Comparison of ENCODE assay signal across 8 cellular contexts in genomic region chr22:19179472-19180048, GRCh38.
DNase-seq lines count a peak whose midpoint lies in the region; ATAC-seq and TF ChIP-seq lines count a peak whose summit lies in the region.

No MANE protein-coding gene starts in this region.

- in situ Hi-C loops in T47D (cut with HindIII; ENCODE audit: low pct_unique_long_range_greater_than_20kb, low sequenced_read_pairs) = no loop called here

- H3K36me3 ChIP-seq in RWPE2 (ENCODE audit: low read depth) = peaks cover 21% of the 10 kb centered on the region
- H3K36me3 ChIP-seq in iPS-18a (ENCODE audit: control insufficient read depth, low read depth, low read length) = peaks cover 4% of the 10 kb centered on the region

- peak overlapping the region; percentile 64 for H3K9ac ChIP-seq in iPS-18a (ENCODE audit: low read length)

- ATAC-seq in GM19438 (IDR thresholded peaks at IDR 0.05; ENCODE audit: low read depth, unreplicated experiment) (peak; percentile 40), RWPE2 (ENCODE audit: low read depth) (peak; percentile 39)

- H3K9me3 ChIP-seq in RWPE2 (ENCODE audit: severe bottlenecking) (no peaks in the 10 kb centered on the region), iPS-18a (ENCODE audit: control insufficient read depth, low read depth, low read length) (no peaks in the 10 kb centered on the region)

- H3K27me3 ChIP-seq in RWPE2 (ENCODE audit: insufficient read depth, poor library complexity, severe bottlenecking) (no peaks in the 10 kb centered on the region), iPS-18a (ENCODE audit: control insufficient read depth, insufficient read depth, low read length) (no peaks in the 10 kb centered on the region)

- H3K4me3 ChIP-seq in RWPE2 (ENCODE audit: severe bottlenecking) (peak overlapping the region; percentile 98), iPS-18a (ENCODE audit: low read length) (peak overlapping the region; percentile 82), retinal pigment epithelial cell (ENCODE audit: low read length) (peak overlapping the region; percentile 56)

- peak; percentile 78 for DNase-seq in COLO829 (ENCODE audit: low spot score)
- no peak for DNase-seq in RWPE2 (ENCODE audit: low spot score)
- peak; percentile 37 to 82 for DNase-seq in T47D (ENCODE audit: low read depth in 1 of 2, low spot score in 1 of 2)
- peak; percentile 51 for DNase-seq in retinal pigment epithelial cell (ENCODE audit: low read depth)
- no peak for DNase-seq in OCI-M2 (lab: John Stamatoyannopoulos, UW; ENCODE audit: unreplicated experiment)

- peak; percentile 76 for TF ChIP-seq CTCF in LNCAP (IDR thresholded peaks at IDR 0.05)
- TF ChIP-seq CTCF in RWPE2 (IDR thresholded peaks at IDR 0.05; ENCODE audit: poor library complexity, severe bottlenecking) = peak; percentile 75
- peak; percentile 77 for TF ChIP-seq CTCF in retinal pigment epithelial cell (conservative IDR thresholded peaks at IDR 0.05; ENCODE audit: low read depth, low read length)

- peak overlapping the region; percentile 73 for H3K27ac ChIP-seq in RWPE2 (ENCODE audit: poor library complexity, severe bottlenecking)
- H3K27ac ChIP-seq in iPS-18a (ENCODE audit: low read length) = no peak overlapping the region

- H3K4me1 ChIP-seq in RWPE2 (ENCODE audit: insufficient read depth, poor library complexity, severe bottlenecking) = peaks cover 5% of the 10 kb centered on the region
- peaks cover 9% of the 10 kb centered on the region for H3K4me1 ChIP-seq in iPS-18a (ENCODE audit: control insufficient read depth, low read depth, low read length)

Comparison
In these comparisons a context has a peak if more than half of its experiments do, and no peak if none do; other contexts are left out.
1. DNase-seq: peak in COLO829 (single experiment), T47D (2 of 2) and retinal pigment epithelial cell (single experiment); none in RWPE2 (single experiment) and OCI-M2 (single experiment).
2. Peak in every context shown above with its lines, with median percentiles within 50 percentile points of each other: CTCF ChIP-seq and H3K4me3 ChIP-seq.